Comparison of ENCODE assay signal across 8 cellular contexts in the genomic region with DNA sequence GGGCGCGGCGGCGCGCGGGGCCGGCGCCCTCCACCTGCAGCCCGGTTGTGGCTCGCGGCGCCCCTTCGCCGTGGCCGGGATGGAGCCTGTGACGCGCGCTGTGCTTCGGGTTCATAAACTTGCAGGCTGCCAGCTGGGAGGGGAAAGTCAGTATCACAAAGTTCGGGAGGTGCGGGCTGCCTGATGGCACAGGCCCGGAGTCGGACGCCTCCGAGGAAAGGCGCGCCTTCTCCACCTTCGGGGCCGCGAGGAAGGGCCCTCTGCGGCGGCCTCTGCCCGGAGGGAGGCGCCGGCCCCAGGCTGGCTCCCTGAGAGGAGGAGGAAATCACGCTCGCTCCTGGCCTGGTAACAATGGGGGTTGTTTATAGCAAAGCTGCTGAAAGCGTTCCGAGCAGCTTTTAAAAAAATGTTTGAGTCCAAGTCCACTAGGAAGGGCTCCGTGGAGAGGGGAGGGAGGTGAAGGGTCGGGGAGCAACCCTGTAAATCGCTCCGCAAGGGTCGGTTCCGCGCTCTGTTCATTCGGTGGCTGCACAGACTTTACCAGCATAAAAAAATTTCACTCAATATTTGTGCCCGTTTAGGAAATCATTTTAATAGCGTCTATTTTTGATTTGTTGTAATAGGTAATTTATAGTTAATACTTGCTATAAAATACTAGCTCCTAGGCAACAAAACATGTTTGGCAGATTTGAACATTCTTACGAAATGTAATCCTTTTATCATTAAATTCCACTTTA. TPM values are rescaled to one million over a fixed set of nuclear protein-coding genes. Genes with fewer than 3 reads are reported as not detected.
DNase-seq lines count a peak whose midpoint lies in the region; ATAC-seq, FAIRE-seq and TF ChIP-seq lines count a peak whose summit lies in the region.

No MANE protein-coding gene starts in this region.

- no peaks in the 10 kb centered on the region; the same call in 1 of the 2 replicates for H3K79me1 ChIP-seq in H1 (ENCODE audit: low read depth, low read length)

- H3K27ac ChIP-seq in Karpas-422 (ENCODE audit: low read length), result no peak overlapping the region
- H3K27ac ChIP-seq in H1 (ENCODE audit: low read depth, low read length), result peak overlapping the region; percentile 40; the same call in 1 of the 2 replicates
- peak overlapping the region; percentile 86 for H3K27ac ChIP-seq in lower lobe of right lung

- H3K79me2 ChIP-seq in Karpas-422 (ENCODE audit: low read length) (no peaks in the 10 kb centered on the region), H1 (ENCODE audit: control insufficient read depth in 1 of 2, insufficient read depth in 2 of 2, low read length in 2 of 2) (peaks cover 20 to 53% of the 10 kb centered on the region in 2 experiments)

- FAIRE-seq in H1 (lab: Jason Lieb, UNC), result no peak

- H3K4ac ChIP-seq in H1 (replicated peaks; ENCODE audit: insufficient read length, low read depth, low read length), result no peak overlapping the region

- H2AK5ac ChIP-seq in H1 (ENCODE audit: low read depth, low read length), result no peak overlapping the region

- H3K36me3 ChIP-seq in Karpas-422 (ENCODE audit: insufficient read depth, low read length), result no peaks in the 10 kb centered on the region
- H3K36me3 ChIP-seq in H1 (ENCODE audit: control insufficient read depth in 2 of 4, insufficient read depth in 4 of 4, low read length in 3 of 4), result peaks cover 0 to 12% (median 0%) of the 10 kb centered on the region in 4 experiments; a peak in 1 of 8 replicates
- no peaks in the 10 kb centered on the region for H3K36me3 ChIP-seq in lower lobe of right lung

- H3K18ac ChIP-seq in H1 (ENCODE audit: extremely low read depth, low read length), result peak overlapping the region; percentile 83

- no peak overlapping the region for H2BK120ac ChIP-seq in H1 (replicated peaks; ENCODE audit: low read depth, low read length)

- DNase-seq in Karpas-422, result peak; percentile 41
- peak; percentile 22 to 44 for DNase-seq in activated CD4-positive, alpha-beta T cell treated with anti-CD3 and anti-CD28 coated beads, Interleukin-2, amount 50 U/mL, for 48 hours
- DNase-seq in H1 (ENCODE audit: low read depth in 1 of 2, low spot score in 2 of 2), result peak in 1 of 2 experiments; percentile 69
- peak; percentile 71 for DNase-seq in lower lobe of right lung
- peak; percentile 10 for DNase-seq in stimulated activated naive CD4-positive, alpha-beta T cell treated with Interleukin-2 at 50 U/mL for 16 hours (lab: John Stamatoyannopoulos, UW)
- DNase-seq in OCI-M1 (lab: John Stamatoyannopoulos, UW), result no peak

- H2AFZ ChIP-seq in Karpas-422 (ENCODE audit: low read length) (no peak overlapping the region), H1 (ENCODE audit: low read length) (no peak overlapping the region)

- H3K23ac ChIP-seq in H1 (ENCODE audit: insufficient read length), result no peak overlapping the region

- H3K4me1 ChIP-seq in Karpas-422 (ENCODE audit: low read length) (peaks cover 13% of the 10 kb centered on the region), H1 (replicated peaks in 1 of 4; ENCODE audit: control insufficient read depth in 3 of 4, insufficient read depth in 4 of 4, low read length in 3 of 4) (peaks cover 0 to 4% (median 2%) of the 10 kb centered on the region in 4 experiments; a peak in 5 of 7 replicates), lower lobe of right lung (peaks cover 41% of the 10 kb centered on the region)

- peak overlapping the region; percentile 46 for H3K56ac ChIP-seq in H1 (replicated peaks; ENCODE audit: insufficient read length, low read depth, low read length)

- H2BK20ac ChIP-seq in H1 (ENCODE audit: low read length), result no peak overlapping the region

- H2BK15ac ChIP-seq in H1 (ENCODE audit: low read length), result no peak overlapping the region

- H2BK5ac ChIP-seq in H1 (ENCODE audit: low read depth, low read length), result peak overlapping the region; percentile 57; the same call in 1 of the 2 replicates

- no peak overlapping the region for H2BK12ac ChIP-seq in H1 (ENCODE audit: low read depth, low read length)

- H3K9ac ChIP-seq in Karpas-422 (ENCODE audit: low read length), result no peak overlapping the region; the same call in 1 of the 2 replicates
- H3K9ac ChIP-seq in H1 (replicated peaks in 1 of 4; ENCODE audit: extremely low read depth in 1 of 4, low read depth in 3 of 4, low read length in 3 of 4), result peak overlapping the region; percentile 68 to 90 (median 76)

- H4K20me1 ChIP-seq in Karpas-422 (ENCODE audit: insufficient read depth, low read depth, low read length) (peaks cover 35% of the 10 kb centered on the region), H1 (replicated peaks in 1 of 2; ENCODE audit: control insufficient read depth in 1 of 2, insufficient read depth in 2 of 2, low read length in 2 of 2) (peaks cover 13 to 15% of the 10 kb centered on the region in 2 experiments)

- H3K23me2 ChIP-seq in H1 (ENCODE audit: low read depth, low read length), result peaks cover 12% of the 10 kb centered on the region

- ATAC-seq in GM21576 (IDR thresholded peaks at IDR 0.05; ENCODE audit: unreplicated experiment), result peak; percentile 33
- ATAC-seq in lower lobe of right lung, result peak; percentile 57 to 62

- TF ChIP-seq CTCF in H1 (IDR thresholded peaks at IDR 0.05; ENCODE audit: control extremely low read depth in 1 of 3, insufficient read depth in 1 of 3, low read depth in 1 of 3, low read length in 3 of 3) (no peak), lower lobe of right lung (IDR thresholded peaks at IDR 0.05) (no peak)

- no peak overlapping the region for H3K14ac ChIP-seq in H1 (ENCODE audit: insufficient read length)

- POLR2A ChIA-PET in H1 (lab: Charles Lee; ENCODE audit: partially characterized antibody), result interaction anchor here (0.8 to 2.8 kb wide), 5 partner anchors 11 to 65 kb away, joined by 3 to 6 read pairs (median 4); no protein-coding TSS in a partner anchor

- no peak for TF ChIP-seq EP300 in H1 (IDR thresholded peaks at IDR 0.05; ENCODE audit: borderline replicate concordance in 1 of 2, low read depth in 2 of 2, low read length in 2 of 2)

- H4K5ac ChIP-seq in H1 (ENCODE audit: insufficient read length, low read depth, low read length), result peak overlapping the region; percentile 91

- H4K8ac ChIP-seq in H1 (ENCODE audit: extremely low read depth, insufficient read depth, low read length), result no peak overlapping the region

- H3K4me3 ChIP-seq in GM08714 (ENCODE audit: low read length) (peak overlapping the region; percentile 61), Karpas-422 (ENCODE audit: low read length) (peak overlapping the region; percentile 60; the same call in 1 of the 2 replicates), H1 (ENCODE audit: extremely low read depth in 1 of 4, insufficient read depth in 2 of 4, low read depth in 3 of 4, low read length in 4 of 4) (peak overlapping the region; percentile 82 to 97 (median 87)), lower lobe of right lung (peak overlapping the region; percentile 70)

- 4% methylated on average over 22 of the region's 50 CpGs; no CpG with 5 or more reads in 1 of the 2 experiments for WGBS in H1 (ENCODE audit: extremely low coverage in 1 of 2, insufficient coverage in 1 of 2, insufficient read length in 1 of 2, insufficient replicate concordance in 2 of 2, low coverage in 1 of 2, low lambda C conversion rate in 2 of 2, missing lambda C conversion rate in 1 of 2), 2 experiments

- H3K27me3 ChIP-seq in Karpas-422 (ENCODE audit: low read length) (no peaks in the 10 kb centered on the region), H1 (replicated peaks in 1 of 4; ENCODE audit: control insufficient read depth in 3 of 4, extremely low read depth in 1 of 4, insufficient read depth in 3 of 4, low read length in 3 of 4) (no peaks in the 10 kb centered on the region; a peak in 2 of 7 replicates), lower lobe of right lung (ENCODE audit: low read depth) (no peaks in the 10 kb centered on the region)

- TF ChIP-seq RAD21 in H1 (IDR thresholded peaks at IDR 0.05 in 1 of 2, conservative IDR thresholded peaks at IDR 0.05 in 1 of 2; ENCODE audit: low read depth in 2 of 2, low read length in 2 of 2), result peak in 1 of 2 experiments; percentile 3; a peak in 1 of 4 replicates

- TF ChIP-seq POLR2A in H1 (IDR thresholded peaks at IDR 0.05; ENCODE audit: control extremely low read depth in 1 of 2, low read depth in 2 of 2, low read length in 2 of 2), result no peak

- intact Hi-C loops in lower lobe of right lung (cut with DNase I), result no loop called here

- no peak overlapping the region for H4K91ac ChIP-seq in H1 (replicated peaks; ENCODE audit: insufficient read length, low read length)

- CTCF ChIA-PET in H1 (lab: Charles Lee; ENCODE audit: partially characterized antibody), result interaction anchor here (1.0 to 1.7 kb wide), 4 partner anchors 19 to 471 kb away, joined by 3 to 6 read pairs (median 4); no protein-coding TSS in a partner anchor

- no peaks in the 10 kb centered on the region for H3K9me2 ChIP-seq in Karpas-422 (replicated peaks; ENCODE audit: insufficient read depth, low read length)

- H3K9me3 ChIP-seq in Karpas-422 (ENCODE audit: low read length) (no peaks in the 10 kb centered on the region), H1 (ENCODE audit: insufficient read depth in 2 of 2, low read depth in 1 of 2, low read length in 1 of 2) (no peaks in the 10 kb centered on the region), lower lobe of right lung (no peaks in the 10 kb centered on the region)

- H3K4me2 ChIP-seq in Karpas-422 (ENCODE audit: low read depth, low read length, poor library complexity, severe bottlenecking) (peak overlapping the region; percentile 68), H1 (ENCODE audit: insufficient read depth in 1 of 2, low read depth in 2 of 2, low read length in 2 of 2) (peak overlapping the region; percentile 72 to 80)

TF ChIP-seq in H1, 55 proteins besides CTCF, POLR2A, EP300 and RAD21 (continues in another document):
- TF ChIP-seq HDAC2 (IDR thresholded peaks at IDR 0.05; ENCODE audit: borderline replicate concordance in 1 of 2, low read depth in 2 of 2, low read length in 2 of 2) (no peak), TAF1 (IDR thresholded peaks at IDR 0.05; ENCODE audit: low read depth, low read length) (0 out of 2 replicates have a peak, but pooled peaks have one; percentile 54), BCL11A (IDR thresholded peaks at IDR 0.05; ENCODE audit: low read depth in 2 of 2, low read length in 2 of 2) (no peak), SIN3A (conservative IDR thresholded peaks at IDR 0.05 in 1 of 2, IDR thresholded peaks at IDR 0.05 in 1 of 2; ENCODE audit: low read depth in 1 of 2, low read length in 2 of 2) (peak in 1 of 2 experiments; percentile 43; a peak in 1 of 4 replicates)

RNA-seq across cellular contexts. Expression of gene AFDN, which starts 1.0 kb away (rescaled TPM):
- total RNA-seq in Karpas-422 (2014; rRNA removed; shearing (Covaris generic); ENCODE audit: low replicate concordance), result 18.9 and 21.0 TPM in 2 replicates
- 192 and 196 TPM in 2 replicates for total RNA-seq in H1 (2021; fragmentation: NEBNext Ultra II Directional; extraction: Animal tissue kit (Norgen Biotek cat#: 25700))
- polyA plus RNA-seq in H1 (2011; rRNA removed), result 53.4 and 58.7 TPM in 2 replicates
- 95.2 TPM for polyA plus RNA-seq in H1 (2011; cell fraction: cytosol; rRNA removed)
- polyA plus RNA-seq in H1 (2011; cell fraction: nucleus; rRNA removed), result 239 TPM
- 116 to 142 TPM (median 133 TPM) in 4 replicates for polyA plus RNA-seq in H1 (2012, experiment 1 of 2)
- 6.9 TPM for polyA plus RNA-seq in H1 (2012, experiment 2 of 2)
- polyA plus RNA-seq in H1 (2013, experiment 1 of 2), result 132 TPM
- polyA plus RNA-seq in H1 (2013, experiment 2 of 2), result 117 TPM
- 177 and 199 TPM in 2 replicates for polyA minus RNA-seq in H1 (2011; rRNA and poly(A)+ RNA removed)
- 154 TPM for polyA minus RNA-seq in H1 (2011; cell fraction: cytosol; rRNA and poly(A)+ RNA removed)
- polyA minus RNA-seq in H1 (2011; cell fraction: nucleus; rRNA and poly(A)+ RNA removed), result 329 TPM
- 167 TPM for total RNA-seq in lower lobe of right lung
